In the genomic region with DNA sequence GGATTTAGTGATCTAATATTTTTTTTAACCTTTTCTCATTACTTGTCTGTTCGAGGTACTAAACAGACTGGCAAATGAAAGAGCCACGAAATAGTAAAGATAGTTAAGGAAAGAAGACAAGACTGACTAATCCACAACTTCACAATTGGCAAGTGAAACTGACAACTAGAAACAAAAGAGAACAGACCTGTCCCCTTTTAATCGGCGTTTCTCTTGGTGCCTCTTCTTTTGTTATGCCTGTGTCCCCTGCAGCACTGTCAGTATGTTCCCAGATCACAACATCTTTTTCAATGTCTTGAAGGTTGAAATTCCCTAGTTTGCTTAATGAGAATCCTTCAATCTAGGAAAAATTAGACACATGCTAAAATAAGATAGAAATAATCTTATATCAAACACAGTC, we compare ENCODE assay signal across 1 cellular context.
TF ChIP-seq lines count a peak whose summit lies in the region.

No MANE protein-coding gene starts in this region.

TF ChIP-seq in GM23338, 12 proteins besides CTCF, POLR2A, EP300 and RAD21 (continued from another document):
- TF ChIP-seq, protein P1, sequence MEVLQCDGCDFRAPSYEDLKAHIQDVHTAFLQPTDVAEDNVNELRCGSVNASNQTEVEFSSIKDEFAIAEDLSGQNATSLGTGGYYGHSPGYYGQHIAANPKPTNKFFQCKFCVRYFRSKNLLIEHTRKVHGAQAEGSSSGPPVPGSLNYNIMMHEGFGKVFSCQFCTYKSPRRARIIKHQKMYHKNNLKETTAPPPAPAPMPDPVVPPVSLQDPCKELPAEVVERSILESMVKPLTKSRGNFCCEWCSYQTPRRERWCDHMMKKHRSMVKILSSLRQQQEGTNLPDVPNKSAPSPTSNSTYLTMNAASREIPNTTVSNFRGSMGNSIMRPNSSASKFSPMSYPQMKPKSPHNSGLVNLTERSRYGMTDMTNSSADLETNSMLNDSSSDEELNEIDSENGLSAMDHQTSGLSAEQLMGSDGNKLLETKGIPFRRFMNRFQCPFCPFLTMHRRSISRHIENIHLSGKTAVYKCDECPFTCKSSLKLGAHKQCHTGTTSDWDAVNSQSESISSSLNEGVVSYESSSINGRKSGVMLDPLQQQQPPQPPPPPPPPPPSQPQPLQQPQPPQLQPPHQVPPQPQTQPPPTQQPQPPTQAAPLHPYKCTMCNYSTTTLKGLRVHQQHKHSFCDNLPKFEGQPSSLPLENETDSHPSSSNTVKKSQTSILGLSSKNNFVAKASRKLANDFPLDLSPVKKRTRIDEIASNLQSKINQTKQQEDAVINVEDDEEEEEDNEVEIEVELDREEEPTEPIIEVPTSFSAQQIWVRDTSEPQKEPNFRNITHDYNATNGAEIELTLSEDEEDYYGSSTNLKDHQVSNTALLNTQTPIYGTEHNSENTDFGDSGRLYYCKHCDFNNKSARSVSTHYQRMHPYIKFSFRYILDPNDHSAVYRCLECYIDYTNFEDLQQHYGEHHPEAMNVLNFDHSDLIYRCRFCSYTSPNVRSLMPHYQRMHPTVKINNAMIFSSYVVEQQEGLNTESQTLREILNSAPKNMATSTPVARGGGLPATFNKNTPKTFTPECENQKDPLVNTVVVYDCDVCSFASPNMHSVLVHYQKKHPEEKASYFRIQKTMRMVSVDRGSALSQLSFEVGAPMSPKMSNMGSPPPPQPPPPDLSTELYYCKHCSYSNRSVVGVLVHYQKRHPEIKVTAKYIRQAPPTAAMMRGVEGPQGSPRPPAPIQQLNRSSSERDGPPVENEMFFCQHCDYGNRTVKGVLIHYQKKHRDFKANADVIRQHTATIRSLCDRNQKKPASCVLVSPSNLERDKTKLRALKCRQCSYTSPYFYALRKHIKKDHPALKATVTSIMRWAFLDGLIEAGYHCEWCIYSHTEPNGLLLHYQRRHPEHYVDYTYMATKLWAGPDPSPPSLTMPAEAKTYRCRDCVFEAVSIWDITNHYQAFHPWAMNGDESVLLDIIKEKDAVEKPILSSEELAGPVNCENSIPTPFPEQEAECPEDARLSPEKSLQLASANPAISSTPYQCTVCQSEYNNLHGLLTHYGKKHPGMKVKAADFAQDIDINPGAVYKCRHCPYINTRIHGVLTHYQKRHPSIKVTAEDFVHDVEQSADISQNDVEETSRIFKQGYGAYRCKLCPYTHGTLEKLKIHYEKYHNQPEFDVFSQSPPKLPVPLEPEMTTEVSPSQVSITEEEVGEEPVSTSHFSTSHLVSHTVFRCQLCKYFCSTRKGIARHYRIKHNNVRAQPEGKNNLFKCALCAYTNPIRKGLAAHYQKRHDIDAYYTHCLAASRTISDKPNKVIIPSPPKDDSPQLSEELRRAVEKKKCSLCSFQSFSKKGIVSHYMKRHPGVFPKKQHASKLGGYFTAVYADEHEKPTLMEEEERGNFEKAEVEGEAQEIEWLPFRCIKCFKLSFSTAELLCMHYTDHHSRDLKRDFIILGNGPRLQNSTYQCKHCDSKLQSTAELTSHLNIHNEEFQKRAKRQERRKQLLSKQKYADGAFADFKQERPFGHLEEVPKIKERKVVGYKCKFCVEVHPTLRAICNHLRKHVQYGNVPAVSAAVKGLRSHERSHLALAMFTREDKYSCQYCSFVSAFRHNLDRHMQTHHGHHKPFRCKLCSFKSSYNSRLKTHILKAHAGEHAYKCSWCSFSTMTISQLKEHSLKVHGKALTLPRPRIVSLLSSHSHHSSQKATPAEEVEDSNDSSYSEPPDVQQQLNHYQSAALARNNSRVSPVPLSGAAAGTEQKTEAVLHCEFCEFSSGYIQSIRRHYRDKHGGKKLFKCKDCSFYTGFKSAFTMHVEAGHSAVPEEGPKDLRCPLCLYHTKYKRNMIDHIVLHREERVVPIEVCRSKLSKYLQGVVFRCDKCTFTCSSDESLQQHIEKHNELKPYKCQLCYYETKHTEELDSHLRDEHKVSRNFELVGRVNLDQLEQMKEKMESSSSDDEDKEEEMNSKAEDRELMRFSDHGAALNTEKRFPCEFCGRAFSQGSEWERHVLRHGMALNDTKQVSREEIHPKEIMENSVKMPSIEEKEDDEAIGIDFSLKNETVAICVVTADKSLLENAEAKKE (CRISPR knock-in tag; IDR thresholded peaks at IDR 0.05), result no peak
- TF ChIP-seq STAT1 (IDR thresholded peaks at IDR 0.05; ENCODE audit: unreplicated experiment), result no peak
- TF ChIP-seq EZH2phosphoT487 (IDR thresholded peaks at IDR 0.05; ENCODE audit: unreplicated experiment), result no peak
- TF ChIP-seq JUNB (IDR thresholded peaks at IDR 0.05; ENCODE audit: unreplicated experiment), result no peak
- no peak for TF ChIP-seq REST (IDR thresholded peaks at IDR 0.05; ENCODE audit: unreplicated experiment)
- no peak for TF ChIP-seq ZNF114 (CRISPR knock-in tag; IDR thresholded peaks at IDR 0.05)
- no peak for TF ChIP-seq CREB1 (CRISPR knock-in tag; IDR thresholded peaks at IDR 0.05; ENCODE audit: low read depth)
